18 cellular contexts compared by ENCODE assay signal in genomic region chr2:165268751-165269150, GRCh38.
A peak's percentile ranks its signal among the peaks of the same experiment; 100 is the strongest.
DNase-seq lines count a peak whose midpoint lies in the region; ATAC-seq lines count a peak whose summit lies in the region.
"Had no signal": no experiment of that assay in that cellular context is flagged by ENCODE, and none has a peak within 500 bp of the region (broad histone marks: within the 10 kb centered on the region; RNA-seq: fewer than 3 reads in every experiment).

No MANE protein-coding gene starts in this region.

- H3K27me3 Mint-ChIP-seq in activated T-cell treated with anti-CD3 and anti-CD28 coated beads, Interleukin-2, amount 50 U/mL, for 24 hours = peaks cover 3% of the 10 kb centered on the region
- peaks cover 0 to 8% of the 10 kb centered on the region in 2 donors for H3K27me3 Mint-ChIP-seq in stimulated activated naive B cell treated with anti-CD40 and anti-IgM and Interleukin-4, amounts not matched to agents 10 μg/mL and 1 μg/mL and 100 μg/mL, for 72 hours

- no peak overlapping the region for H3K4me3 Mint-ChIP-seq in activated T-cell treated with anti-CD3 and anti-CD28 coated beads, Interleukin-2, amount 50 U/mL, for 24 hours
- no peak overlapping the region for H3K4me3 Mint-ChIP-seq in stimulated activated naive B cell treated with anti-CD40 and anti-IgM and Interleukin-4, amounts not matched to agents 10 μg/mL and 1 μg/mL and 100 μg/mL, for 72 hours

- H3K27ac Mint-ChIP-seq in activated T-cell treated with anti-CD3 and anti-CD28 coated beads, Interleukin-2, amount 50 U/mL, for 24 hours = peak overlapping the region; percentile 12
- no peak overlapping the region for H3K27ac Mint-ChIP-seq in stimulated activated naive B cell treated with anti-CD40 and anti-IgM and Interleukin-4, amounts not matched to agents 10 μg/mL and 1 μg/mL and 100 μg/mL, for 72 hours

- no peaks in the 10 kb centered on the region for H3K36me3 Mint-ChIP-seq in activated T-cell treated with anti-CD3 and anti-CD28 coated beads, Interleukin-2, amount 50 U/mL, for 24 hours (ENCODE audit: low read depth)
- no peaks in the 10 kb centered on the region for H3K36me3 Mint-ChIP-seq in stimulated activated naive B cell treated with anti-CD40 and anti-IgM and Interleukin-4, amounts not matched to agents 10 μg/mL and 1 μg/mL and 100 μg/mL, for 72 hours

- H3K4me1 Mint-ChIP-seq in activated T-cell treated with anti-CD3 and anti-CD28 coated beads, Interleukin-2, amount 50 U/mL, for 24 hours (ENCODE audit: low read depth) = peaks cover 17% of the 10 kb centered on the region
- peaks cover 4 to 6% of the 10 kb centered on the region in 2 donors for H3K4me1 Mint-ChIP-seq in stimulated activated naive B cell treated with anti-CD40 and anti-IgM and Interleukin-4, amounts not matched to agents 10 μg/mL and 1 μg/mL and 100 μg/mL, for 72 hours

- H3K9me3 Mint-ChIP-seq in activated T-cell treated with anti-CD3 and anti-CD28 coated beads, Interleukin-2, amount 50 U/mL, for 24 hours = no peaks in the 10 kb centered on the region
- peaks cover 0 to 3% of the 10 kb centered on the region in 2 donors for H3K9me3 Mint-ChIP-seq in stimulated activated naive B cell treated with anti-CD40 and anti-IgM and Interleukin-4, amounts not matched to agents 10 μg/mL and 1 μg/mL and 100 μg/mL, for 72 hours

- ATAC-seq in GM21529 (IDR thresholded peaks at IDR 0.05; ENCODE audit: unreplicated experiment) (peak; percentile 81), HG03342 (IDR thresholded peaks at IDR 0.05; ENCODE audit: unreplicated experiment) (peak; percentile 80), HG02852 (IDR thresholded peaks at IDR 0.05; ENCODE audit: unreplicated experiment) (no peak)
- ATAC-seq in stimulated activated naive B cell treated with anti-CD40 and anti-IgM and Interleukin-4, amounts not matched to agents 10 μg/mL and 1 μg/mL and 100 μg/mL, for 72 hours (replicated peaks) = peak; percentile 52 to 61

- no peak for DNase-seq in activated T-cell treated with anti-CD3 and anti-CD28 coated beads, Interleukin-2, amount 50 U/mL, for 24 hours
- DNase-seq in activated T-cell treated with anti-CD3 and anti-CD28 coated beads, Interleukin-2, amount 50 U/mL, for 1 hour = no peak
- DNase-seq in stimulated activated naive B cell treated with anti-CD40 and anti-IgM and Interleukin-4, amounts not matched to agents 10 μg/mL and 1 μg/mL and 100 μg/mL, for 72 hours = no peak
- no peak for DNase-seq in DMS153 (lab: John Stamatoyannopoulos, UW)
- no peak for DNase-seq in AG08396 (ENCODE audit: low spot score)
- DNase-seq: amniotic stem cell, Caco-2, erythroblast, GOT3, head of caudate nucleus, IMR-90, NCI-H1048, NCI-H345, nucleus accumbens, small intestine had no signal
